In the genomic region with DNA sequence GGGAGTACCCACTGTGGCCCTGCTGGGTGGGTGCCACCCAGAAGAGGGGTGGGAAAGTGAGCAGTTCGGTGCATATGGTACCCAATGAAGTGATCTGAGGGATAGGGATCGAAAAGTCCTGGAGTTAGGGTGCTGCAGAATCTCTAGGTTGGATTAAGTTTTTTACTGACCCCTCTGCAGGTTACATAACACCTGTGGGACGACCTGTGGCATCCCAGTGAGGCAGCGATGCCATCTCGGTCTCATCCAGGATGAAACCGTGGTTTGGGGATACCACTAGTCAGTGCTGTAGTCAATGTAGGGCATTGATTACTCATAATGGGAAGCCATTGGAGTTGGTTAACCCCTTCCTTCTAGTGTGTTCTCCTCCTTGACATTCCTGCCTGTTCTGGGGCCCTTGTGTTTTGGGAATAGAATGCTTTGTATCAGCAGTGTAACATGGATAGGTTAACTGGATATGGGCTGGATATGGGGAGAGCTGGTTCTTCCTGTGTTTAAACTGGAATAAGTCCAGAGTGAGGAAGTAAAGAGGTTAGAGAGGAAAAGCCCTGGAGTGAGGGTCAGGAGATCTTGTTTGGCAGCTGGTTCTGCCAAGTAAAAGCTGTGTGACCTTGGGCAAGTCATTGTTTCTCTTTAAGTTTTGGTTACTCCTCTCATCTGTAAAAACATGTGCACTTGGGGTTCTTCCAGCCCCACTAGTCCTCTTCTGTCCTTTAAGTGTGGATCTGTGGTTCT, we compare ENCODE assay signal across 1 cellular context.
TF ChIP-seq lines count a peak whose summit lies in the region.

No MANE protein-coding gene starts in this region.

TF ChIP-seq in GM23338, 12 proteins besides CTCF, POLR2A, EP300 and RAD21 (continued from another document):
- TF ChIP-seq, protein P1, sequence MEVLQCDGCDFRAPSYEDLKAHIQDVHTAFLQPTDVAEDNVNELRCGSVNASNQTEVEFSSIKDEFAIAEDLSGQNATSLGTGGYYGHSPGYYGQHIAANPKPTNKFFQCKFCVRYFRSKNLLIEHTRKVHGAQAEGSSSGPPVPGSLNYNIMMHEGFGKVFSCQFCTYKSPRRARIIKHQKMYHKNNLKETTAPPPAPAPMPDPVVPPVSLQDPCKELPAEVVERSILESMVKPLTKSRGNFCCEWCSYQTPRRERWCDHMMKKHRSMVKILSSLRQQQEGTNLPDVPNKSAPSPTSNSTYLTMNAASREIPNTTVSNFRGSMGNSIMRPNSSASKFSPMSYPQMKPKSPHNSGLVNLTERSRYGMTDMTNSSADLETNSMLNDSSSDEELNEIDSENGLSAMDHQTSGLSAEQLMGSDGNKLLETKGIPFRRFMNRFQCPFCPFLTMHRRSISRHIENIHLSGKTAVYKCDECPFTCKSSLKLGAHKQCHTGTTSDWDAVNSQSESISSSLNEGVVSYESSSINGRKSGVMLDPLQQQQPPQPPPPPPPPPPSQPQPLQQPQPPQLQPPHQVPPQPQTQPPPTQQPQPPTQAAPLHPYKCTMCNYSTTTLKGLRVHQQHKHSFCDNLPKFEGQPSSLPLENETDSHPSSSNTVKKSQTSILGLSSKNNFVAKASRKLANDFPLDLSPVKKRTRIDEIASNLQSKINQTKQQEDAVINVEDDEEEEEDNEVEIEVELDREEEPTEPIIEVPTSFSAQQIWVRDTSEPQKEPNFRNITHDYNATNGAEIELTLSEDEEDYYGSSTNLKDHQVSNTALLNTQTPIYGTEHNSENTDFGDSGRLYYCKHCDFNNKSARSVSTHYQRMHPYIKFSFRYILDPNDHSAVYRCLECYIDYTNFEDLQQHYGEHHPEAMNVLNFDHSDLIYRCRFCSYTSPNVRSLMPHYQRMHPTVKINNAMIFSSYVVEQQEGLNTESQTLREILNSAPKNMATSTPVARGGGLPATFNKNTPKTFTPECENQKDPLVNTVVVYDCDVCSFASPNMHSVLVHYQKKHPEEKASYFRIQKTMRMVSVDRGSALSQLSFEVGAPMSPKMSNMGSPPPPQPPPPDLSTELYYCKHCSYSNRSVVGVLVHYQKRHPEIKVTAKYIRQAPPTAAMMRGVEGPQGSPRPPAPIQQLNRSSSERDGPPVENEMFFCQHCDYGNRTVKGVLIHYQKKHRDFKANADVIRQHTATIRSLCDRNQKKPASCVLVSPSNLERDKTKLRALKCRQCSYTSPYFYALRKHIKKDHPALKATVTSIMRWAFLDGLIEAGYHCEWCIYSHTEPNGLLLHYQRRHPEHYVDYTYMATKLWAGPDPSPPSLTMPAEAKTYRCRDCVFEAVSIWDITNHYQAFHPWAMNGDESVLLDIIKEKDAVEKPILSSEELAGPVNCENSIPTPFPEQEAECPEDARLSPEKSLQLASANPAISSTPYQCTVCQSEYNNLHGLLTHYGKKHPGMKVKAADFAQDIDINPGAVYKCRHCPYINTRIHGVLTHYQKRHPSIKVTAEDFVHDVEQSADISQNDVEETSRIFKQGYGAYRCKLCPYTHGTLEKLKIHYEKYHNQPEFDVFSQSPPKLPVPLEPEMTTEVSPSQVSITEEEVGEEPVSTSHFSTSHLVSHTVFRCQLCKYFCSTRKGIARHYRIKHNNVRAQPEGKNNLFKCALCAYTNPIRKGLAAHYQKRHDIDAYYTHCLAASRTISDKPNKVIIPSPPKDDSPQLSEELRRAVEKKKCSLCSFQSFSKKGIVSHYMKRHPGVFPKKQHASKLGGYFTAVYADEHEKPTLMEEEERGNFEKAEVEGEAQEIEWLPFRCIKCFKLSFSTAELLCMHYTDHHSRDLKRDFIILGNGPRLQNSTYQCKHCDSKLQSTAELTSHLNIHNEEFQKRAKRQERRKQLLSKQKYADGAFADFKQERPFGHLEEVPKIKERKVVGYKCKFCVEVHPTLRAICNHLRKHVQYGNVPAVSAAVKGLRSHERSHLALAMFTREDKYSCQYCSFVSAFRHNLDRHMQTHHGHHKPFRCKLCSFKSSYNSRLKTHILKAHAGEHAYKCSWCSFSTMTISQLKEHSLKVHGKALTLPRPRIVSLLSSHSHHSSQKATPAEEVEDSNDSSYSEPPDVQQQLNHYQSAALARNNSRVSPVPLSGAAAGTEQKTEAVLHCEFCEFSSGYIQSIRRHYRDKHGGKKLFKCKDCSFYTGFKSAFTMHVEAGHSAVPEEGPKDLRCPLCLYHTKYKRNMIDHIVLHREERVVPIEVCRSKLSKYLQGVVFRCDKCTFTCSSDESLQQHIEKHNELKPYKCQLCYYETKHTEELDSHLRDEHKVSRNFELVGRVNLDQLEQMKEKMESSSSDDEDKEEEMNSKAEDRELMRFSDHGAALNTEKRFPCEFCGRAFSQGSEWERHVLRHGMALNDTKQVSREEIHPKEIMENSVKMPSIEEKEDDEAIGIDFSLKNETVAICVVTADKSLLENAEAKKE (CRISPR knock-in tag; IDR thresholded peaks at IDR 0.05) = no peak
- TF ChIP-seq STAT1 (IDR thresholded peaks at IDR 0.05; ENCODE audit: unreplicated experiment) (no peak), CREB1 (CRISPR knock-in tag; IDR thresholded peaks at IDR 0.05; ENCODE audit: low read depth) (no peak), EZH2phosphoT487 (IDR thresholded peaks at IDR 0.05; ENCODE audit: unreplicated experiment) (no peak), NANOG (IDR thresholded peaks at IDR 0.05; ENCODE audit: borderline replicate concordance) (no peak), EZH2 (IDR thresholded peaks at IDR 0.05; ENCODE audit: low read depth, unreplicated experiment) (no peak), JUNB (IDR thresholded peaks at IDR 0.05; ENCODE audit: unreplicated experiment) (no peak), ZNF331 (CRISPR knock-in tag; IDR thresholded peaks at IDR 0.05; ENCODE audit: low read depth) (no peak)
- TF ChIP-seq, protein P2, sequence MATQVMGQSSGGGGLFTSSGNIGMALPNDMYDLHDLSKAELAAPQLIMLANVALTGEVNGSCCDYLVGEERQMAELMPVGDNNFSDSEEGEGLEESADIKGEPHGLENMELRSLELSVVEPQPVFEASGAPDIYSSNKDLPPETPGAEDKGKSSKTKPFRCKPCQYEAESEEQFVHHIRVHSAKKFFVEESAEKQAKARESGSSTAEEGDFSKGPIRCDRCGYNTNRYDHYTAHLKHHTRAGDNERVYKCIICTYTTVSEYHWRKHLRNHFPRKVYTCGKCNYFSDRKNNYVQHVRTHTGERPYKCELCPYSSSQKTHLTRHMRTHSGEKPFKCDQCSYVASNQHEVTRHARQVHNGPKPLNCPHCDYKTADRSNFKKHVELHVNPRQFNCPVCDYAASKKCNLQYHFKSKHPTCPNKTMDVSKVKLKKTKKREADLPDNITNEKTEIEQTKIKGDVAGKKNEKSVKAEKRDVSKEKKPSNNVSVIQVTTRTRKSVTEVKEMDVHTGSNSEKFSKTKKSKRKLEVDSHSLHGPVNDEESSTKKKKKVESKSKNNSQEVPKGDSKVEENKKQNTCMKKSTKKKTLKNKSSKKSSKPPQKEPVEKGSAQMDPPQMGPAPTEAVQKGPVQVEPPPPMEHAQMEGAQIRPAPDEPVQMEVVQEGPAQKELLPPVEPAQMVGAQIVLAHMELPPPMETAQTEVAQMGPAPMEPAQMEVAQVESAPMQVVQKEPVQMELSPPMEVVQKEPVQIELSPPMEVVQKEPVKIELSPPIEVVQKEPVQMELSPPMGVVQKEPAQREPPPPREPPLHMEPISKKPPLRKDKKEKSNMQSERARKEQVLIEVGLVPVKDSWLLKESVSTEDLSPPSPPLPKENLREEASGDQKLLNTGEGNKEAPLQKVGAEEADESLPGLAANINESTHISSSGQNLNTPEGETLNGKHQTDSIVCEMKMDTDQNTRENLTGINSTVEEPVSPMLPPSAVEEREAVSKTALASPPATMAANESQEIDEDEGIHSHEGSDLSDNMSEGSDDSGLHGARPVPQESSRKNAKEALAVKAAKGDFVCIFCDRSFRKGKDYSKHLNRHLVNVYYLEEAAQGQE (IDR thresholded peaks at IDR 0.05; ENCODE audit: unreplicated experiment) = no peak
TF ChIP-seq in GM23338: peak in this region for 0.
